ENCODE assay signal across 8 cellular contexts in genomic region chr18:8084160-8084559, GRCh38.
DNase-seq lines count a peak whose midpoint lies in the region; ATAC-seq and TF ChIP-seq lines count a peak whose summit lies in the region.

No MANE protein-coding gene starts in this region.

- no peak for ATAC-seq in HG03565 (IDR thresholded peaks at IDR 0.05; ENCODE audit: unreplicated experiment)
- ATAC-seq in HG02938 (IDR thresholded peaks at IDR 0.05; ENCODE audit: unreplicated experiment): no peak

- in situ Hi-C loops in astrocyte of the spinal cord (cut with HindIII; ENCODE audit: low sequenced_read_pairs): no loop called here

- H3K4me3 ChIP-seq in astrocyte of the spinal cord (ENCODE audit: low read depth, low read length): no peak overlapping the region
- no peak overlapping the region for H3K4me3 ChIP-seq in kidney epithelial cell (ENCODE audit: low read depth, low read length)
- H3K4me3 ChIP-seq in suprapubic skin: no peak overlapping the region

- WGBS in suprapubic skin: 65% methylated on average over 7 of the region's 7 CpGs

- TF ChIP-seq POLR2A in suprapubic skin (IDR thresholded peaks at IDR 0.05): no peak

- H3K4me1 ChIP-seq in suprapubic skin: no peaks in the 10 kb centered on the region

- H3K27ac ChIP-seq in suprapubic skin: no peak overlapping the region

- H3K27me3 ChIP-seq in kidney epithelial cell (ENCODE audit: control insufficient read depth, insufficient read depth, low read length) (no peaks in the 10 kb centered on the region), suprapubic skin (no peaks in the 10 kb centered on the region)

- H3K36me3 ChIP-seq in kidney epithelial cell (ENCODE audit: control insufficient read depth, insufficient read depth, low read length): no peaks in the 10 kb centered on the region
- H3K36me3 ChIP-seq in suprapubic skin: no peaks in the 10 kb centered on the region

- DNase-seq in EH (ENCODE audit: low read depth) (peak; percentile 66), astrocyte of the spinal cord (ENCODE audit: low read depth, low spot score) (peak; percentile 60), kidney epithelial cell (ENCODE audit: low read depth) (no peak), suprapubic skin (ENCODE audit: low spot score in 2 of 2) (no peak), SIG-M5 treated with dmso at 0.1 percent for 504 hours (lab: John Stamatoyannopoulos, UW; ENCODE audit: unreplicated experiment) (no peak)

- TF ChIP-seq CTCF in LNCAP (IDR thresholded peaks at IDR 0.05): peak; percentile 49
- peak; percentile 75 for TF ChIP-seq CTCF in astrocyte of the spinal cord (IDR thresholded peaks at IDR 0.05; ENCODE audit: low read depth, low read length)
- peak; percentile 64 for TF ChIP-seq CTCF in kidney epithelial cell (IDR thresholded peaks at IDR 0.05; ENCODE audit: insufficient read depth, low read length, poor library complexity, severe bottlenecking)
- TF ChIP-seq CTCF in suprapubic skin (IDR thresholded peaks at IDR 0.05): peak in 1 of 2 donors; percentile 28

- no peak for TF ChIP-seq EP300 in suprapubic skin (IDR thresholded peaks at IDR 0.05)

- no peaks in the 10 kb centered on the region for H3K9me3 ChIP-seq in suprapubic skin

Comparison
In these comparisons a context has a peak if more than half of its experiments do, and no peak if none do; other contexts are left out.
1. DNase-seq: peak in EH (single experiment) and astrocyte of the spinal cord (single experiment); none in kidney epithelial cell (single experiment), suprapubic skin (0 of 2) and SIG-M5 treated with dmso at 0.1 percent for 504 hours (single experiment).